In genomic region chr1:161399257-161399998, GRCh38 we compare ENCODE assay signal across 8 cellular contexts. TPM values are rescaled to one million over a fixed set of nuclear protein-coding genes. Genes with fewer than 3 reads are reported as not detected.
DNase-seq lines count a peak whose midpoint lies in the region; ATAC-seq and TF ChIP-seq lines count a peak whose summit lies in the region.

No MANE protein-coding gene starts in this region.

- TF ChIP-seq CTCF in WTC11 (IDR thresholded peaks at IDR 0.05) (0 out of 2 replicates have a peak, but pooled peaks have one; percentile 24), cardiac fibroblast (IDR thresholded peaks at IDR 0.05; ENCODE audit: low read depth, low read length) (peak; percentile 47)

- peak overlapping the region; percentile 80 to 83 for H3K4me3 ChIP-seq in cardiac fibroblast (replicated peaks in 1 of 2; ENCODE audit: low read depth in 2 of 2, low read length in 2 of 2)

- H3K4me1 Mint-ChIP-seq in WTC11 (peaks cover 10% of the 10 kb centered on the region), immature natural killer cell (peaks cover 43 to 55% of the 10 kb centered on the region in 2 donors)

- peak overlapping the region; percentile 95 for H3K4me3 Mint-ChIP-seq in WTC11
- peak overlapping the region; percentile 93 to 99 (median 96) for H3K4me3 Mint-ChIP-seq in immature natural killer cell

- H3K27ac Mint-ChIP-seq in WTC11 (peak overlapping the region; percentile 100), immature natural killer cell (peak overlapping the region; percentile 98 to 100 (median 100))

- H3K9me3 Mint-ChIP-seq in WTC11 (0 out of 2 replicates have a peak, but pooled peaks cover 1% of the 10 kb centered on the region), immature natural killer cell (peaks cover 0 to 4% (median 0%) of the 10 kb centered on the region in 6 donors)

- DNase-seq in AG08396 (ENCODE audit: low spot score), result peak; percentile 79
- peak; percentile 89 for DNase-seq in NCI-H2227 treated with DMSO at 0.1 percent for 48 hours (lab: John Stamatoyannopoulos, UW)
- peak; percentile 81 for DNase-seq in WTC11 (ENCODE audit: low spot score)
- peak; percentile 93 to 96 for DNase-seq in cardiac fibroblast (ENCODE audit: low read depth in 2 of 2)
- DNase-seq in immature natural killer cell, result peak; percentile 92 to 94 (median 92)
- peak; percentile 68 for DNase-seq in smooth muscle cell of the brain vasculature (ENCODE audit: low read depth, low spot score)

- peaks cover 11% of the 10 kb centered on the region; the same call in 1 of the 2 replicates for H3K27me3 Mint-ChIP-seq in WTC11 (ENCODE audit: low read depth)
- peaks cover 16 to 21% (median 20%) of the 10 kb centered on the region in 3 donors for H3K27me3 Mint-ChIP-seq in immature natural killer cell (ENCODE audit: low read depth in 3 of 3)

- ATAC-seq in GM18907 (IDR thresholded peaks at IDR 0.05; ENCODE audit: unreplicated experiment) (peak; percentile 75), HG03139 (IDR thresholded peaks at IDR 0.05; ENCODE audit: unreplicated experiment) (peak; percentile 61), WTC11 (peak; percentile 86)

- CTCF ChIA-PET in WTC11 (lab: Charles Lee), result interaction anchor here (1.3 to 2.2 kb wide), 2 partner anchors 18 to 40 kb away, joined by 6 to 14 read pairs; no protein-coding TSS in a partner anchor

- POLR2A ChIA-PET in WTC11 (lab: Charles Lee), result interaction anchor here (1.2 kb wide), 2 partner anchors 10 to 40 kb away, joined by 3 to 4 read pairs; no protein-coding TSS in a partner anchor

- no peaks in the 10 kb centered on the region for H3K36me3 Mint-ChIP-seq in WTC11
- H3K36me3 Mint-ChIP-seq in immature natural killer cell, result peaks cover 0 to 10% (median 7%) of the 10 kb centered on the region in 3 donors

TF ChIP-seq in WTC11, 78 proteins besides CTCF, POLR2A, EP300 and RAD21 (continues in another document):
- TF ChIP-seq AFF4 (CRISPR knock-in tag; IDR thresholded peaks at IDR 0.05; ENCODE audit: borderline replicate concordance) (no peak), ELF4 (CRISPR knock-in tag; IDR thresholded peaks at IDR 0.05; ENCODE audit: low read depth) (no peak), ATF2 (CRISPR knock-in tag; IDR thresholded peaks at IDR 0.05; ENCODE audit: borderline replicate concordance, low read depth) (no peak), JAZF1 (CRISPR knock-in tag; IDR thresholded peaks at IDR 0.05) (no peak), USF1 (CRISPR knock-in tag; IDR thresholded peaks at IDR 0.05) (no peak), RORB (CRISPR knock-in tag; IDR thresholded peaks at IDR 0.05) (no peak), CDX4 (CRISPR knock-in tag; IDR thresholded peaks at IDR 0.05; ENCODE audit: borderline replicate concordance) (no peak), ZMAT4 (CRISPR knock-in tag; IDR thresholded peaks at IDR 0.05) (no peak), ZSCAN18 (CRISPR knock-in tag; IDR thresholded peaks at IDR 0.05) (no peak), NR2C2 (CRISPR knock-in tag; IDR thresholded peaks at IDR 0.05) (no peak), HMGXB4 (CRISPR knock-in tag; IDR thresholded peaks at IDR 0.05) (peak; percentile 100), FOXJ3 (CRISPR knock-in tag; IDR thresholded peaks at IDR 0.05; ENCODE audit: borderline replicate concordance) (no peak), NFE2L1 (CRISPR knock-in tag; IDR thresholded peaks at IDR 0.05) (no peak), ZNF219 (CRISPR knock-in tag; IDR thresholded peaks at IDR 0.05; ENCODE audit: borderline replicate concordance) (no peak), SOX15 (CRISPR knock-in tag; IDR thresholded peaks at IDR 0.05) (no peak), ZNF138 (CRISPR knock-in tag; conservative IDR thresholded peaks at IDR 0.05) (no peak), MYBL2 (CRISPR knock-in tag; IDR thresholded peaks at IDR 0.05) (peak; percentile 81), ZBTB21 (CRISPR knock-in tag; IDR thresholded peaks at IDR 0.05; ENCODE audit: borderline replicate concordance) (0 out of 2 replicates have a peak, but pooled peaks have one; percentile 20)

RNA-seq across cellular contexts. Expression of gene CFAP126, which starts 31.8 kb away (rescaled TPM):
- not detected in 3 replicates for total RNA-seq in WTC11 (2021)
- not detected for polyA plus RNA-seq in immature natural killer cell

Comparison
In these comparisons a context has a peak if more than half of its experiments do, and no peak if none do; other contexts are left out.
1. Peak in every context shown above with its lines: DNase-seq, ATAC-seq and H3K4me3 ChIP-seq.